2 cellular contexts compared by ENCODE assay signal in the genomic region with DNA sequence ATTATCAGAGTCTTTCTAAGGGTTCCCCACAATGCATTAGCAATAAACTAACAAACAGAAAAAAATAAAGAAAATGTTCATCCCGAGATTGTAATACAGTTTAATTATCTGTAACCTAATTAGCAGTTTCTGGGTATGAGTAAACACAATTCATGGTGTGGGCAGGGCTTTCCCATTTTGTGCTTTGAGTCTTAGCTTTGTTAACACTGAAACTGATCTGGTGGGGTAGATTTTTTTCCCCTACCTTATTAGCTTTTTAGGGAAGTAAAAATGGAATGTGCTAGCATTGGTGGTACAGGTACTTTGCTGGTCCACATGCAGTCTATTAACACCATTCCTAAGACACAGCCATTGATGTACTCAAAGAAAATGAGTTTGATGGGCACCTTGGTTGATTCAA.
TF ChIP-seq lines count a peak whose summit lies in the region.

No MANE protein-coding gene starts in this region.

TF ChIP-seq in IMR-90, 13 proteins besides CTCF, POLR2A, EP300 and RAD21:
- TF ChIP-seq MXI1 (IDR thresholded peaks at IDR 0.05; ENCODE audit: borderline replicate concordance, low read depth, low read length) = no peak
- no peak for TF ChIP-seq CHD1 (IDR thresholded peaks at IDR 0.05; ENCODE audit: low read depth, low read length)
- TF ChIP-seq NFE2L2 (IDR thresholded peaks at IDR 0.05; ENCODE audit: low read depth, low read length) = no peak
- TF ChIP-seq CEBPB (IDR thresholded peaks at IDR 0.05; ENCODE audit: low read depth, low read length) = no peak
- TF ChIP-seq SMC3 (IDR thresholded peaks at IDR 0.05; ENCODE audit: low read depth, low read length) = no peak
- no peak for TF ChIP-seq FOS (IDR thresholded peaks at IDR 0.05; ENCODE audit: low read depth, low read length)
- no peak for TF ChIP-seq BHLHE40 (IDR thresholded peaks at IDR 0.05; ENCODE audit: low read depth, low read length)
- TF ChIP-seq, protein P1, sequence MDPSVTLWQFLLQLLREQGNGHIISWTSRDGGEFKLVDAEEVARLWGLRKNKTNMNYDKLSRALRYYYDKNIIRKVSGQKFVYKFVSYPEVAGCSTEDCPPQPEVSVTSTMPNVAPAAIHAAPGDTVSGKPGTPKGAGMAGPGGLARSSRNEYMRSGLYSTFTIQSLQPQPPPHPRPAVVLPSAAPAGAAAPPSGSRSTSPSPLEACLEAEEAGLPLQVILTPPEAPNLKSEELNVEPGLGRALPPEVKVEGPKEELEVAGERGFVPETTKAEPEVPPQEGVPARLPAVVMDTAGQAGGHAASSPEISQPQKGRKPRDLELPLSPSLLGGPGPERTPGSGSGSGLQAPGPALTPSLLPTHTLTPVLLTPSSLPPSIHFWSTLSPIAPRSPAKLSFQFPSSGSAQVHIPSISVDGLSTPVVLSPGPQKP (IDR thresholded peaks at IDR 0.05; ENCODE audit: borderline replicate concordance, low read depth, low read length) = no peak
- TF ChIP-seq RCOR1 (IDR thresholded peaks at IDR 0.05; ENCODE audit: insufficient replicate concordance, low read length) = no peak
- no peak for TF ChIP-seq RFX5 (IDR thresholded peaks at IDR 0.05; ENCODE audit: low read depth, low read length)

TF ChIP-seq in GM12878, 131 proteins besides CTCF, POLR2A, EP300 and RAD21:
- TF ChIP-seq IRF4 (IDR thresholded peaks at IDR 0.05; ENCODE audit: low read depth, low read length) (peak; percentile 27; the same call in 1 of the 2 replicates), DPF2 (IDR thresholded peaks at IDR 0.05) (peak; percentile 80), IKZF2 (IDR thresholded peaks at IDR 0.05) (peak; percentile 79 to 87), MTA2 (IDR thresholded peaks at IDR 0.05; ENCODE audit: low read depth) (peak; percentile 96), IKZF1 (conservative IDR thresholded peaks at IDR 0.05) (peak; percentile 75), EZH2 (IDR thresholded peaks at IDR 0.05; ENCODE audit: borderline replicate concordance, control insufficient read depth, low read depth, low read length) (no peak), SRF (IDR thresholded peaks at IDR 0.05; ENCODE audit: low read depth in 2 of 2, low read length in 2 of 2) (no peak), BCL11A (IDR thresholded peaks at IDR 0.05; ENCODE audit: low read depth, low read length) (peak; percentile 83; the same call in 1 of the 2 replicates), ZNF217 (IDR thresholded peaks at IDR 0.05) (peak; percentile 39; the same call in 1 of the 2 replicates)
- TF ChIP-seq, protein P2, sequence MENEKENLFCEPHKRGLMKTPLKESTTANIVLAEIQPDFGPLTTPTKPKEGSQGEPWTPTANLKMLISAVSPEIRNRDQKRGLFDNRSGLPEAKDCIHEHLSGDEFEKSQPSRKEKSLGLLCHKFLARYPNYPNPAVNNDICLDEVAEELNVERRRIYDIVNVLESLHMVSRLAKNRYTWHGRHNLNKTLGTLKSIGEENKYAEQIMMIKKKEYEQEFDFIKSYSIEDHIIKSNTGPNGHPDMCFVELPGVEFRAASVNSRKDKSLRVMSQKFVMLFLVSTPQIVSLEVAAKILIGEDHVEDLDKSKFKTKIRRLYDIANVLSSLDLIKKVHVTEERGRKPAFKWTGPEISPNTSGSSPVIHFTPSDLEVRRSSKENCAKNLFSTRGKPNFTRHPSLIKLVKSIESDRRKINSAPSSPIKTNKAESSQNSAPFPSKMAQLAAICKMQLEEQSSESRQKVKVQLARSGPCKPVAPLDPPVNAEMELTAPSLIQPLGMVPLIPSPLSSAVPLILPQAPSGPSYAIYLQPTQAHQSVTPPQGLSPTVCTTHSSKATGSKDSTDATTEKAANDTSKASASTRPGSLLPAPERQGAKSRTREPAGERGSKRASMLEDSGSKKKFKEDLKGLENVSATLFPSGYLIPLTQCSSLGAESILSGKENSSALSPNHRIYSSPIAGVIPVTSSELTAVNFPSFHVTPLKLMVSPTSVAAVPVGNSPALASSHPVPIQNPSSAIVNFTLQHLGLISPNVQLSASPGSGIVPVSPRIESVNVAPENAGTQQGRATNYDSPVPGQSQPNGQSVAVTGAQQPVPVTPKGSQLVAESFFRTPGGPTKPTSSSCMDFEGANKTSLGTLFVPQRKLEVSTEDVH (IDR thresholded peaks at IDR 0.05; ENCODE audit: low read depth, partially characterized antibody) = no peak
- TF ChIP-seq, protein P3, sequence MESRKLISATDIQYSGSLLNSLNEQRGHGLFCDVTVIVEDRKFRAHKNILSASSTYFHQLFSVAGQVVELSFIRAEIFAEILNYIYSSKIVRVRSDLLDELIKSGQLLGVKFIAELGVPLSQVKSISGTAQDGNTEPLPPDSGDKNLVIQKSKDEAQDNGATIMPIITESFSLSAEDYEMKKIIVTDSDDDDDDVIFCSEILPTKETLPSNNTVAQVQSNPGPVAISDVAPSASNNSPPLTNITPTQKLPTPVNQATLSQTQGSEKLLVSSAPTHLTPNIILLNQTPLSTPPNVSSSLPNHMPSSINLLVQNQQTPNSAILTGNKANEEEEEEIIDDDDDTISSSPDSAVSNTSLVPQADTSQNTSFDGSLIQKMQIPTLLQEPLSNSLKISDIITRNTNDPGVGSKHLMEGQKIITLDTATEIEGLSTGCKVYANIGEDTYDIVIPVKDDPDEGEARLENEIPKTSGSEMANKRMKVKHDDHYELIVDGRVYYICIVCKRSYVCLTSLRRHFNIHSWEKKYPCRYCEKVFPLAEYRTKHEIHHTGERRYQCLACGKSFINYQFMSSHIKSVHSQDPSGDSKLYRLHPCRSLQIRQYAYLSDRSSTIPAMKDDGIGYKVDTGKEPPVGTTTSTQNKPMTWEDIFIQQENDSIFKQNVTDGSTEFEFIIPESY (IDR thresholded peaks at IDR 0.05) = no peak
- TF ChIP-seq, protein P4, sequence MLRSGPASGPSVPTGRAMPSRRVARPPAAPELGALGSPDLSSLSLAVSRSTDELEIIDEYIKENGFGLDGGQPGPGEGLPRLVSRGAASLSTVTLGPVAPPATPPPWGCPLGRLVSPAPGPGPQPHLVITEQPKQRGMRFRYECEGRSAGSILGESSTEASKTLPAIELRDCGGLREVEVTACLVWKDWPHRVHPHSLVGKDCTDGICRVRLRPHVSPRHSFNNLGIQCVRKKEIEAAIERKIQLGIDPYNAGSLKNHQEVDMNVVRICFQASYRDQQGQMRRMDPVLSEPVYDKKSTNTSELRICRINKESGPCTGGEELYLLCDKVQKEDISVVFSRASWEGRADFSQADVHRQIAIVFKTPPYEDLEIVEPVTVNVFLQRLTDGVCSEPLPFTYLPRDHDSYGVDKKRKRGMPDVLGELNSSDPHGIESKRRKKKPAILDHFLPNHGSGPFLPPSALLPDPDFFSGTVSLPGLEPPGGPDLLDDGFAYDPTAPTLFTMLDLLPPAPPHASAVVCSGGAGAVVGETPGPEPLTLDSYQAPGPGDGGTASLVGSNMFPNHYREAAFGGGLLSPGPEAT (IDR thresholded peaks at IDR 0.05; ENCODE audit: low read depth) = peak; percentile 63
